In the genomic region with DNA sequence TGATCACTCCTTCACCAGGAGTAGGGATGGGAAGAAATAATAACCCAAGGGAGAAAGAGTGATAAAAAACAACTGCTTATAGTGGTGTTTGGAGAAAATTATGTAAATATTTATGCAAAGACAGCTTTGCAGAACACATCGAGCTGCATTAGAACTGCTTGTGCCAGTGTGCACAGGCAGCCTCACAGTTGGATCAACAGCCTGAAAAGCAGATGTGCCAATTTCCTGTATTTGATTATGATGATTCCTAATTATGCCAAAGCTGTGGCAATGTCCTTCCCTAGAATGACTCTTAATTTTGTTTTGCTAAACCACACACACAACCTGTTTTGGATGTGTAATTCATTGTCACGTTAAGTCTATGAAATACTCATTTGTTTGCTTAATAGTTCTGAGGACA, we compare ENCODE assay signal across 18 cellular contexts. TPM values are rescaled to one million over a fixed set of nuclear protein-coding genes. Genes with fewer than 3 reads are reported as not detected.
A peak's percentile ranks its signal among the peaks of the same experiment; 100 is the strongest.
DNase-seq lines count a peak whose midpoint lies in the region; ATAC-seq, FAIRE-seq and TF ChIP-seq lines count a peak whose summit lies in the region.
"Had no signal": no experiment of that assay in that cellular context is flagged by ENCODE, and none has a peak within 500 bp of the region (broad histone marks: within the 10 kb centered on the region; RNA-seq: fewer than 3 reads in every experiment).

No MANE protein-coding gene starts in this region.

- POLR2A ChIA-PET in H1 (lab: Charles Lee; ENCODE audit: partially characterized antibody), result interaction anchor here (0.6 kb wide), 1 partner anchor 71 kb away, joined by 3 read pairs; no protein-coding TSS in a partner anchor

- TF ChIP-seq POLR2A in H1 (IDR thresholded peaks at IDR 0.05; ENCODE audit: control extremely low read depth in 1 of 2, low read depth in 2 of 2, low read length in 2 of 2), result no peak

- no peak overlapping the region for H3K14ac ChIP-seq in H1 (ENCODE audit: insufficient read length)

- H3K36me3 ChIP-seq in H1 (ENCODE audit: control insufficient read depth in 2 of 4, insufficient read depth in 4 of 4, low read length in 3 of 4) (no peaks in the 10 kb centered on the region; a peak in 1 of 8 replicates), ascending aorta (no peaks in the 10 kb centered on the region), HAP-1 (replicated peaks) (no peaks in the 10 kb centered on the region)

- H3K23me2 ChIP-seq in H1 (ENCODE audit: low read depth, low read length), result no peaks in the 10 kb centered on the region

- no peak for TF ChIP-seq CTCF in LNCaP clone FGC (IDR thresholded peaks at IDR 0.05; ENCODE audit: control insufficient read depth, extremely low read depth, insufficient read depth)
- TF ChIP-seq CTCF in H1 (IDR thresholded peaks at IDR 0.05; ENCODE audit: control extremely low read depth in 1 of 3, insufficient read depth in 1 of 3, low read depth in 1 of 3, low read length in 3 of 3), result no peak
- no peak for TF ChIP-seq CTCF in GM13976 (IDR thresholded peaks at IDR 0.05; ENCODE audit: borderline replicate concordance, control extremely low read depth, extremely low read depth, insufficient read depth, missing control alignments)
- no peak for TF ChIP-seq CTCF in ascending aorta (IDR thresholded peaks at IDR 0.05)

- no peak overlapping the region for H2BK20ac ChIP-seq in H1 (ENCODE audit: low read length)

- CTCF ChIA-PET in H1 (lab: Charles Lee; ENCODE audit: partially characterized antibody), result interaction anchor here (1.1 kb wide), 1 partner anchor 22 kb away, joined by 3 read pairs; no protein-coding TSS in a partner anchor

- no peak overlapping the region for H3K56ac ChIP-seq in H1 (replicated peaks; ENCODE audit: insufficient read length, low read depth, low read length)

- no peak overlapping the region for H2AK5ac ChIP-seq in H1 (ENCODE audit: low read depth, low read length)

- no peak overlapping the region for H4K5ac ChIP-seq in H1 (ENCODE audit: insufficient read length, low read depth, low read length)

- no peak overlapping the region for H2BK5ac ChIP-seq in H1 (ENCODE audit: low read depth, low read length)

- TF ChIP-seq RAD21 in H1 (IDR thresholded peaks at IDR 0.05 in 1 of 2, conservative IDR thresholded peaks at IDR 0.05 in 1 of 2; ENCODE audit: low read depth in 2 of 2, low read length in 2 of 2), result no peak

- no peak for ATAC-seq in GM18858 (IDR thresholded peaks at IDR 0.05; ENCODE audit: unreplicated experiment)
- ATAC-seq: Panc1, Right ventricle myocardium inferior, SK-N-SH treated with all-trans-retinoic acid at 6 μM for 48 hours had no signal

- no peak overlapping the region for H3K9ac ChIP-seq in H1 (replicated peaks in 1 of 4; ENCODE audit: extremely low read depth in 1 of 4, low read depth in 3 of 4, low read length in 3 of 4)

- no peak for FAIRE-seq in H1 (lab: Jason Lieb, UNC)
- FAIRE-seq: GM18507 had no signal

- no peaks in the 10 kb centered on the region for H3K4me1 ChIP-seq in H1 (replicated peaks in 1 of 4; ENCODE audit: control insufficient read depth in 3 of 4, insufficient read depth in 4 of 4, low read length in 3 of 4)
- H3K4me1 ChIP-seq in ascending aorta, result no peaks in the 10 kb centered on the region
- no peaks in the 10 kb centered on the region for H3K4me1 ChIP-seq in HAP-1

- H2BK120ac ChIP-seq in H1 (replicated peaks; ENCODE audit: low read depth, low read length), result no peak overlapping the region

- 0 out of 2 replicates have a peak overlapping the region, but pooled peaks have one; percentile 1 for H2AFZ ChIP-seq in H1 (ENCODE audit: low read length)

- no peak overlapping the region for H3K4me2 ChIP-seq in H1 (ENCODE audit: insufficient read depth in 1 of 2, low read depth in 2 of 2, low read length in 2 of 2)

- no peak overlapping the region for H4K8ac ChIP-seq in H1 (ENCODE audit: extremely low read depth, insufficient read depth, low read length)

- no peak overlapping the region for H3K4ac ChIP-seq in H1 (replicated peaks; ENCODE audit: insufficient read length, low read depth, low read length)

- H3K27me3 ChIP-seq in H1 (replicated peaks in 1 of 4; ENCODE audit: control insufficient read depth in 3 of 4, extremely low read depth in 1 of 4, insufficient read depth in 3 of 4, low read length in 3 of 4) (no peaks in the 10 kb centered on the region), ascending aorta (no peaks in the 10 kb centered on the region), HAP-1 (ENCODE audit: low read depth) (peaks cover 2% of the 10 kb centered on the region; the same call in 1 of the 2 replicates)

- H4K20me1 ChIP-seq in H1 (replicated peaks in 1 of 2; ENCODE audit: control insufficient read depth in 1 of 2, insufficient read depth in 2 of 2, low read length in 2 of 2), result no peaks in the 10 kb centered on the region

- H4K91ac ChIP-seq in H1 (replicated peaks; ENCODE audit: insufficient read length, low read length), result no peak overlapping the region

- H3K9me3 ChIP-seq in H1 (ENCODE audit: insufficient read depth in 2 of 2, low read depth in 1 of 2, low read length in 1 of 2), result peaks cover 0 to 2% of the 10 kb centered on the region in 2 experiments; a peak in 1 of 4 replicates
- H3K9me3 ChIP-seq in ascending aorta, result no peaks in the 10 kb centered on the region
- no peaks in the 10 kb centered on the region for H3K9me3 ChIP-seq in HAP-1

- intact Hi-C loops in ascending aorta (cut with DNase I), result no loop called here

- DNase-seq in AML-193 (lab: John Stamatoyannopoulos, UW), result peak; percentile 57 to 59
- DNase-seq in LNCaP clone FGC (ENCODE audit: low read depth), result peak; percentile 47
- peak; percentile 7 for DNase-seq in NCI-H748 treated with DMSO at 0.1 percent for 48 hours (lab: John Stamatoyannopoulos, UW)
- no peak for DNase-seq in H1 (ENCODE audit: low read depth in 1 of 2, low spot score in 2 of 2)
- no peak for DNase-seq in GM13976 (ENCODE audit: low spot score)
- DNase-seq in ascending aorta (ENCODE audit: low spot score in 2 of 2), result no peak
- DNase-seq in HAP-1 (ENCODE audit: low spot score in 2 of 2), result no peak
- DNase-seq: CD8-positive, alpha-beta memory T cell; HCEC 1CT; Karpas-422; NCI-H1436; NCI-H446 treated with DMSO at 0.1 percent for 48 hours; NK-92 treated with Interleukin-12 subunit alpha and Interleukin-12 subunit beta, amount 100 ng/mL, for 24 hours had no signal

- H3K27ac ChIP-seq in H1 (ENCODE audit: low read depth, low read length) (no peak overlapping the region), ascending aorta (no peak overlapping the region)

- H3K79me2 ChIP-seq in H1 (ENCODE audit: control insufficient read depth in 1 of 2, insufficient read depth in 2 of 2, low read length in 2 of 2), result no peaks in the 10 kb centered on the region

- H3K79me1 ChIP-seq in H1 (ENCODE audit: low read depth, low read length), result no peaks in the 10 kb centered on the region

- H2BK12ac ChIP-seq in H1 (ENCODE audit: low read depth, low read length), result no peak overlapping the region

- H2BK15ac ChIP-seq in H1 (ENCODE audit: low read length), result no peak overlapping the region

- 96% methylated on average over 2 of the region's 2 CpGs; no CpG with 5 or more reads in 1 of the 2 experiments for WGBS in H1 (ENCODE audit: extremely low coverage in 1 of 2, insufficient coverage in 1 of 2, insufficient read length in 1 of 2, insufficient replicate concordance in 2 of 2, low coverage in 1 of 2, low lambda C conversion rate in 2 of 2, missing lambda C conversion rate in 1 of 2), 2 experiments

- in situ Hi-C loops in GM13976 (cut with MboI; ENCODE audit: low sequenced_read_pairs, unreplicated experiment) (no loop called here), HAP-1 (cut with MboI; ENCODE audit: low sequenced_read_pairs) (no loop called here)

- no peak overlapping the region for H3K23ac ChIP-seq in H1 (ENCODE audit: insufficient read length)

- H3K4me3 ChIP-seq in LNCaP clone FGC (ENCODE audit: low read depth, low read length), result no peak overlapping the region
- no peak overlapping the region for H3K4me3 ChIP-seq in H1 (ENCODE audit: extremely low read depth in 1 of 4, insufficient read depth in 2 of 4, low read depth in 3 of 4, low read length in 4 of 4)
- no peak overlapping the region for H3K4me3 ChIP-seq in ascending aorta
- H3K4me3 ChIP-seq in HAP-1, result no peak overlapping the region

- no peak overlapping the region for H3K18ac ChIP-seq in H1 (ENCODE audit: extremely low read depth, low read length)

- TF ChIP-seq EP300 in H1 (IDR thresholded peaks at IDR 0.05; ENCODE audit: borderline replicate concordance in 1 of 2, low read depth in 2 of 2, low read length in 2 of 2), result no peak

TF ChIP-seq in H1, 55 proteins besides CTCF, POLR2A, EP300 and RAD21:
- TF ChIP-seq TAF1 (IDR thresholded peaks at IDR 0.05; ENCODE audit: low read depth, low read length) (no peak), TCF12 (IDR thresholded peaks at IDR 0.05; ENCODE audit: low read depth, low read length) (no peak), ATF2 (IDR thresholded peaks at IDR 0.05; ENCODE audit: low read length) (no peak), JUN (IDR thresholded peaks at IDR 0.05; ENCODE audit: low read depth, low read length) (no peak), KDM4A (IDR thresholded peaks at IDR 0.05; ENCODE audit: low read depth, low read length, severe bottlenecking) (no peak), KDM1A (IDR thresholded peaks at IDR 0.05; ENCODE audit: borderline replicate concordance, low read length) (no peak), CREB1 (IDR thresholded peaks at IDR 0.05) (no peak)

RNA-seq across cellular contexts. Expression of gene ANTXR2, which starts 30.6 kb away (rescaled TPM):
- total RNA-seq in H1 (2021; fragmentation: NEBNext Ultra II Directional; extraction: Animal tissue kit (Norgen Biotek cat#: 25700)), result 7.5 and 7.9 TPM in 2 replicates
- 0.89 and 1.1 TPM in 2 replicates for polyA plus RNA-seq in H1 (2011; rRNA removed)
- polyA plus RNA-seq in H1 (2011; cell fraction: cytosol; rRNA removed), result 2.2 TPM
- 1.5 TPM for polyA plus RNA-seq in H1 (2011; cell fraction: nucleus; rRNA removed)
- 5.7 to 8.8 TPM (median 6.2 TPM) in 4 replicates for polyA plus RNA-seq in H1 (2012, experiment 1 of 2)
- 0.18 TPM for polyA plus RNA-seq in H1 (2012, experiment 2 of 2)
- polyA plus RNA-seq in H1 (2013, experiment 1 of 2), result 8.0 TPM
- 7.9 TPM for polyA plus RNA-seq in H1 (2013, experiment 2 of 2)
- 2.8 and 4.6 TPM in 2 replicates for polyA minus RNA-seq in H1 (2011; rRNA and poly(A)+ RNA removed)
- polyA minus RNA-seq in H1 (2011; cell fraction: cytosol; rRNA and poly(A)+ RNA removed), result 5.1 TPM
- 7.5 TPM for polyA minus RNA-seq in H1 (2011; cell fraction: nucleus; rRNA and poly(A)+ RNA removed)
- total RNA-seq in ascending aorta, result 16.8 TPM

Comparison
In these comparisons a context has a peak if more than half of its experiments do, and no peak if none do; other contexts are left out.
1. DNase-seq: peak in AML-193 (2 of 2), LNCaP clone FGC (single experiment) and NCI-H748 treated with DMSO at 0.1 percent for 48 hours (single experiment); none in H1 (0 of 2), GM13976 (single experiment), ascending aorta (0 of 2) and HAP-1 (0 of 2).